ENCODE assay signal across 29 cellular contexts in the genomic region with DNA sequence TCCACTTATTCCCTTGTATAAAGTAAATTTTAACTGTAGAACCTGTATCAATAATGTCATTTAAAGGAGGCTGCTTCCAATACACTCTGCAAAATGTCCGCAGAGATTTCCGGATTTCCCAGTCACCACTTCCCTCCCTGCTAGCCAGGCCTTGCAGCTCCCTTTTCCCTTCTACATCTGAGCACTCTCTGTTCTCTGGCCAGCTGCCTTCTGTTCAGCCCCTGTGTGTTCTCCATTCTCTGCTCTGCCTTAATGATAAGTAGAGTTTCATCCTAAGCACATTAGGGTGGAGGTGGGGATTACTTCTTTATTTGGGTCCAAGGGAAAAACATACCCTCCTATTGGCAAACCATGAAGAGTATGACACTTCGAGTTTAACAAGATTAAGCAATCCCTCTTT.
"Had no signal": no experiment of that assay in that cellular context is flagged by ENCODE, and none has a peak within 500 bp of the region (broad histone marks: within the 10 kb centered on the region; RNA-seq: fewer than 3 reads in every experiment).

No MANE protein-coding gene starts in this region.

- FAIRE-seq: astrocyte, frontal cortex, islet of Langerhans, small intestine, TTC549 had no signal

- H3K79me2 ChIP-seq: parathyroid adenoma had no signal

- H3K27ac Mint-ChIP-seq: activated CD4-positive, alpha-beta memory T cell treated with anti-CD3 and anti-CD28 coated beads, Interleukin-2, amount 10 ng/mL, durations not matched to agents 7 days and 5 days; activated CD4-positive, alpha-beta T cell treated with anti-CD3 and anti-CD28 coated beads, Interleukin-2, amount 10 ng/mL, durations not matched to agents 7 days and 5 days; activated naive CD4-positive, alpha-beta T cell treated with anti-CD3 and anti-CD28 coated beads, Interleukin-2, amount 10 ng/mL, durations not matched to agents 7 days and 5 days; activated T-cell treated with anti-CD3 and anti-CD28 coated beads, Interleukin-2, amount 50 U/mL, for 24 hours; dendritic cell treated with granulocyte-macrophage colony-stimulating factor and Interleukin-4, amounts not matched to agents 40 ng/mL and 50 ng/mL, for 4 days; naive B cell; nephron progenitor cell; stimulated activated effector memory CD8-positive, alpha-beta T cell treated with anti-CD3 and anti-CD28 coated beads, Interleukin-12 subunit alpha, Interleukin-12 subunit beta, amount 100 ng/mL, for 72 hours; stimulated activated naive CD8-positive, alpha-beta T cell treated with anti-CD3 and anti-CD28 coated beads, Interleukin-15, Interleukin-2, amounts not matched to agents 100 ng/mL and 50 ng/mL, for 24 hours; type B pancreatic cell had no signal

- DNase-seq: activated CD4-positive, alpha-beta memory T cell treated with anti-CD3 and anti-CD28 coated beads, Interleukin-2, amount 10 ng/mL, durations not matched to agents 7 days and 5 days; activated CD4-positive, alpha-beta T cell treated with anti-CD3 and anti-CD28 coated beads for 1 hour; activated CD4-positive, alpha-beta T cell treated with anti-CD3 and anti-CD28 coated beads, Interleukin-2, amount 10 ng/mL, durations not matched to agents 7 days and 5 days; activated CD8-positive, alpha-beta memory T cell treated with anti-CD3 and anti-CD28 coated beads, Interleukin-2, amount 50 U/mL, for 48 hours; activated gamma-delta T cell; activated naive CD4-positive, alpha-beta T cell treated with anti-CD3 and anti-CD28 coated beads, Interleukin-2, amount 10 ng/mL, durations not matched to agents 7 days and 5 days; activated T-cell treated with anti-CD3 and anti-CD28 coated beads, Interleukin-2, amount 50 U/mL, for 24 hours; amniotic stem cell; caudate nucleus; effector CD4-positive, alpha-beta T cell; left ventricle myocardium inferior; naive B cell; nephron progenitor cell; occipital lobe; psoas muscle; sigmoid colon; small intestine; stimulated activated CD4-positive, alpha-beta T cell treated with anti-CD3 and anti-CD28 coated beads, Interleukin-4, amount 100 ng/mL, for 24 hours; uterus had no signal

- H3K4me3 ChIP-seq: left ventricle myocardium inferior, lung, psoas muscle, sigmoid colon, uterus had no signal

- H3K36me3 Mint-ChIP-seq: activated naive CD4-positive, alpha-beta T cell treated with anti-CD3 and anti-CD28 coated beads, Interleukin-2, amount 10 ng/mL, durations not matched to agents 7 days and 5 days; naive B cell; stimulated activated effector memory CD8-positive, alpha-beta T cell treated with anti-CD3 and anti-CD28 coated beads, Interleukin-12 subunit alpha, Interleukin-12 subunit beta, amount 100 ng/mL, for 72 hours; type B pancreatic cell had no signal

- H2AFZ ChIP-seq: parathyroid adenoma had no signal

- H3K9me3 ChIP-seq: left ventricle myocardium inferior, psoas muscle, sigmoid colon, uterus had no signal

- H3K4me1 Mint-ChIP-seq: activated CD4-positive, alpha-beta memory T cell treated with anti-CD3 and anti-CD28 coated beads, Interleukin-2, amount 10 ng/mL, durations not matched to agents 7 days and 5 days; activated CD4-positive, alpha-beta T cell treated with anti-CD3 and anti-CD28 coated beads, Interleukin-2, amount 10 ng/mL, durations not matched to agents 7 days and 5 days; activated naive CD4-positive, alpha-beta T cell treated with anti-CD3 and anti-CD28 coated beads, Interleukin-2, amount 10 ng/mL, durations not matched to agents 7 days and 5 days had no signal

- H3K9me3 Mint-ChIP-seq: activated CD4-positive, alpha-beta memory T cell treated with anti-CD3 and anti-CD28 coated beads, Interleukin-2, amount 10 ng/mL, durations not matched to agents 7 days and 5 days; activated CD4-positive, alpha-beta T cell treated with anti-CD3 and anti-CD28 coated beads, Interleukin-2, amount 10 ng/mL, durations not matched to agents 7 days and 5 days; activated naive CD4-positive, alpha-beta T cell treated with anti-CD3 and anti-CD28 coated beads, Interleukin-2, amount 10 ng/mL, durations not matched to agents 7 days and 5 days; activated T-cell treated with anti-CD3 and anti-CD28 coated beads, Interleukin-2, amount 50 U/mL, for 24 hours; dendritic cell treated with granulocyte-macrophage colony-stimulating factor and Interleukin-4, amounts not matched to agents 40 ng/mL and 50 ng/mL, for 4 days; nephron progenitor cell; type B pancreatic cell had no signal

- H3K4me3 Mint-ChIP-seq: activated CD4-positive, alpha-beta memory T cell treated with anti-CD3 and anti-CD28 coated beads, Interleukin-2, amount 10 ng/mL, durations not matched to agents 7 days and 5 days; activated CD4-positive, alpha-beta T cell treated with anti-CD3 and anti-CD28 coated beads, Interleukin-2, amount 10 ng/mL, durations not matched to agents 7 days and 5 days; activated naive CD4-positive, alpha-beta T cell treated with anti-CD3 and anti-CD28 coated beads, Interleukin-2, amount 10 ng/mL, durations not matched to agents 7 days and 5 days; activated T-cell treated with anti-CD3 and anti-CD28 coated beads, Interleukin-2, amount 50 U/mL, for 24 hours; dendritic cell treated with granulocyte-macrophage colony-stimulating factor and Interleukin-4, amounts not matched to agents 40 ng/mL and 50 ng/mL, for 4 days; naive B cell; stimulated activated effector memory CD8-positive, alpha-beta T cell treated with anti-CD3 and anti-CD28 coated beads, Interleukin-12 subunit alpha, Interleukin-12 subunit beta, amount 100 ng/mL, for 72 hours; stimulated activated naive CD8-positive, alpha-beta T cell treated with anti-CD3 and anti-CD28 coated beads, Interleukin-15, Interleukin-2, amounts not matched to agents 100 ng/mL and 50 ng/mL, for 24 hours; type B pancreatic cell had no signal

- ATAC-seq: psoas muscle; stimulated activated effector memory CD8-positive, alpha-beta T cell treated with anti-CD3 and anti-CD28 coated beads, Interleukin-12 subunit alpha, Interleukin-12 subunit beta, amount 100 ng/mL, for 72 hours had no signal

- H3K9ac ChIP-seq: parathyroid adenoma had no signal

- H3K4me1 ChIP-seq: parathyroid adenoma, psoas muscle, uterus had no signal

- H3K27ac ChIP-seq: left ventricle myocardium inferior, parathyroid adenoma, psoas muscle, sigmoid colon, uterus had no signal

- H3K36me3 ChIP-seq: left ventricle myocardium inferior, sigmoid colon, uterus had no signal
